Comparison of ENCODE assay signal across 25 cellular contexts in genomic region chr18:61129001-61129400, GRCh38.
"Had no signal": no experiment of that assay in that cellular context is flagged by ENCODE, and none has a peak within 500 bp of the region (broad histone marks: within the 10 kb centered on the region; RNA-seq: fewer than 3 reads in every experiment).

No MANE protein-coding gene starts in this region.

- H3K4me1 ChIP-seq: adrenal gland had no signal

- H3K27ac ChIP-seq: adrenal gland, SK-N-MC had no signal

- H3K9me3 ChIP-seq: adrenal gland had no signal

- H3K36me3 ChIP-seq: adrenal gland had no signal

- FAIRE-seq: K562, TTC549 had no signal

- H3K27me3 ChIP-seq: adrenal gland had no signal

- DNase-seq: activated CD4-positive, alpha-beta T cell treated with anti-CD3 and anti-CD28 coated beads for 36 hours; activated CD4-positive, alpha-beta T cell treated with anti-CD3 and anti-CD28 coated beads, Interleukin-2, amount 50 U/mL, for 4 hours; activated CD8-positive, alpha-beta memory T cell treated with anti-CD3 and anti-CD28 coated beads, Interleukin-2, amount 50 U/mL, for 48 hours; activated CD8-positive, alpha-beta T cell treated with anti-CD3 and anti-CD28 coated beads, Interleukin-2, amount 10 ng/mL, durations not matched to agents 7 days and 5 days; activated naive CD4-positive, alpha-beta T cell treated with anti-CD3 and anti-CD28 coated beads, Interleukin-2, amount 50 U/mL, for 16 hours; activated naive CD8-positive, alpha-beta T cell treated with anti-CD3 and anti-CD28 coated beads, Interleukin-2, amount 10 ng/mL, durations not matched to agents 7 days and 5 days; activated T-cell treated with anti-CD3 and anti-CD28 coated beads, Interleukin-2, amount 50 U/mL, for 1 hour; adrenal gland; anterior cingulate cortex; Karpas-422; MM.1S; NCI-H1105; NCI-H1694; NCI-H2029; NCI-H2107; NCI-H510A treated with DMSO at 0.1 percent for 48 hours; NCI-H82; OCI-M1; RPMI8226; T-cell; T-helper 2 cell; T1000 had no signal

- H3K4me3 ChIP-seq: adrenal gland, K562, SK-N-MC had no signal
